11 cellular contexts compared by ENCODE assay signal in the genomic region with DNA sequence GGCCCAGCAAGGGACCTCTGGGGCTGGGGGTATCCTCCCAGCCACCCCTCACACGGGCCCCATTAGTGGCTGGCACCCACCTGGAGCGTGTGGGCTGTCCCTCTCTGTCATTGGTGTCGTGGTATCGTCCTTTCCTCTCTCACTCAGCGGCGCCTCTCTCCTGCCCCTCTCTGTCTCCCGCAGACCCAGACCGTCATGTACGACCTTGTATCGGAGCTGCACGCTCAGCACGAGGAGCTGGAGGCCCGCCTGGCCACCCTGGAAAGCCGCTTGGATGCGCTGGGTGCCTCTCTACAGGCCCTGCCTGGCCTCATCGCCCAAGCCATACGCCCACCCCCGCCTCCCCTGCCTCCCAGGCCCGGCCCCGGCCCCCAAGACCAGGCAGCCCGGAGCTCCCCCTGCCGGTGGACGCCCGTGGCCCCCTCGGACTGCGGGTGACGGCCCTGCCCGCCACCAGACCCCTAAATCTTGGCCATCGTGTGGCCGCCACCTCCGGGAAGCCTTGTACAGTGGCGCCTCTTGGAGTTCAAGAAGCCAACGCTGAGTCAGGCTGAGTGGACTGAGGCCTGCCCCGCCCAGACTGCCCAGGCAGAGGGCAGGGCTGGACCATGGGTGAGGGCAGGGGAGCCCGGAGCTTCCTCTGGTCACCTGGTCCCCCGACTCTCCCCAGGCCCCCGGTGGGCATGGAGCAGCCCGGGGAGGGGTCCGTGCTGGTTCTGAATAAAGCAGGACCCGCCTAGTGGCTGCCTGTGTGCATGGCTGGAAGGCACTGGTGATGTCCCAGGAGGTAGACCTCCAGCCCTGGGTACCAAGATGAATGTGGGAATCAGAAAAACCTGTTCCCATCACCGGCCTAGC. TPM values are rescaled to one million over a fixed set of nuclear protein-coding genes. Genes with fewer than 3 reads are reported as not detected.
DNase-seq lines count a peak whose midpoint lies in the region; TF ChIP-seq lines count a peak whose summit lies in the region.
"Had no signal": no experiment of that assay in that cellular context is flagged by ENCODE, and none has a peak within 500 bp of the region (broad histone marks: within the 10 kb centered on the region; RNA-seq: fewer than 3 reads in every experiment).

No MANE protein-coding gene starts in this region.

- H3K4me3 ChIP-seq in cardiac fibroblast (replicated peaks in 1 of 2; ENCODE audit: low read depth in 2 of 2, low read length in 2 of 2) = peak overlapping the region in 1 of 2 donors; percentile 13
- H3K4me3 ChIP-seq in effector memory CD4-positive, alpha-beta T cell (ENCODE audit: insufficient read depth, low read depth, low read length, poor library complexity, severe bottlenecking) = no peak overlapping the region
- H3K4me3 ChIP-seq: uterus had no signal

- H3K27ac ChIP-seq in effector memory CD4-positive, alpha-beta T cell (ENCODE audit: insufficient read depth, low read length, poor library complexity, severe bottlenecking) = no peak overlapping the region
- H3K27ac ChIP-seq: uterus had no signal

- no peaks in the 10 kb centered on the region for H3K9me3 ChIP-seq in effector memory CD4-positive, alpha-beta T cell (ENCODE audit: control insufficient read depth, low read length)
- H3K9me3 ChIP-seq: uterus had no signal

- peaks cover 18% of the 10 kb centered on the region for H3K4me1 ChIP-seq in effector memory CD4-positive, alpha-beta T cell (ENCODE audit: control insufficient read depth, insufficient read depth, low read length, poor library complexity, severe bottlenecking)
- H3K4me1 ChIP-seq: uterus had no signal

- H3K36me3 ChIP-seq in effector memory CD4-positive, alpha-beta T cell (ENCODE audit: control insufficient read depth, insufficient read depth, low read length) = no peaks in the 10 kb centered on the region
- H3K36me3 ChIP-seq: uterus had no signal

- DNase-seq in D341Med (ENCODE audit: low spot score) (peak; percentile 38), HuH-7 (ENCODE audit: low spot score) (peak; percentile 69), cardiac fibroblast (ENCODE audit: low read depth in 2 of 2) (peak; percentile 26 to 71), myocyte (ENCODE audit: low read depth) (peak; percentile 22), amygdala (lab: John Stamatoyannopoulos, UW) (no peak)
- DNase-seq in effector memory CD4-positive, alpha-beta T cell = no peak
- no peak for DNase-seq in stimulated activated CD4-positive, alpha-beta T cell treated with anti-CD3 and anti-CD28 coated beads, Interleukin-4, amount 100 ng/mL, for 4 hours
- no peak for DNase-seq in stimulated activated CD4-positive, alpha-beta T cell treated with anti-CD3 and anti-CD28 coated beads, Interleukin-12 subunit alpha, Interleukin-12 subunit beta, amount 100 ng/mL, for 4 hours
- DNase-seq: activated CD4-positive, alpha-beta T cell treated with anti-CD3 and anti-CD28 coated beads for 1 hour; NCI-H2029 treated with DMSO at 0.1 percent for 48 hours; uterus had no signal

- no peaks in the 10 kb centered on the region for H3K27me3 ChIP-seq in effector memory CD4-positive, alpha-beta T cell (replicated peaks; ENCODE audit: control insufficient read depth, insufficient read depth, low read length, poor library complexity, severe bottlenecking)
- H3K27me3 ChIP-seq: uterus had no signal

- TF ChIP-seq CTCF in cardiac fibroblast (IDR thresholded peaks at IDR 0.05; ENCODE audit: low read depth, low read length) = peak; percentile 25

RNA-seq across cellular contexts. Expression of a gene that starts 9.8 kb away (rescaled TPM):
- total RNA-seq in myocyte = 3.8 and 6.3 TPM in 2 replicates
- 6.6 TPM for polyA plus RNA-seq in myocyte (2012)

RNA-seq across cellular contexts. Expression of a gene that starts 31.3 kb away (rescaled TPM):
- not detected in 2 replicates for total RNA-seq in myocyte
- not detected for polyA plus RNA-seq in myocyte (2012)

Comparison
In these comparisons a context has a peak if more than half of its experiments do, and no peak if none do; other contexts are left out.
1. DNase-seq: peak in D341Med (single experiment), HuH-7 (single experiment), cardiac fibroblast (2 of 2) and myocyte (single experiment); none in amygdala (0 of 56), effector memory CD4-positive, alpha-beta T cell (0 of 3), stimulated activated CD4-positive, alpha-beta T cell treated with anti-CD3 and anti-CD28 coated beads, Interleukin-4, amount 100 ng/mL, for 4 hours (0 of 2) and stimulated activated CD4-positive, alpha-beta T cell treated with anti-CD3 and anti-CD28 coated beads, Interleukin-12 subunit alpha, Interleukin-12 subunit beta, amount 100 ng/mL, for 4 hours (single experiment).